Comparison of ENCODE assay signal across 8 cellular contexts in the genomic region with DNA sequence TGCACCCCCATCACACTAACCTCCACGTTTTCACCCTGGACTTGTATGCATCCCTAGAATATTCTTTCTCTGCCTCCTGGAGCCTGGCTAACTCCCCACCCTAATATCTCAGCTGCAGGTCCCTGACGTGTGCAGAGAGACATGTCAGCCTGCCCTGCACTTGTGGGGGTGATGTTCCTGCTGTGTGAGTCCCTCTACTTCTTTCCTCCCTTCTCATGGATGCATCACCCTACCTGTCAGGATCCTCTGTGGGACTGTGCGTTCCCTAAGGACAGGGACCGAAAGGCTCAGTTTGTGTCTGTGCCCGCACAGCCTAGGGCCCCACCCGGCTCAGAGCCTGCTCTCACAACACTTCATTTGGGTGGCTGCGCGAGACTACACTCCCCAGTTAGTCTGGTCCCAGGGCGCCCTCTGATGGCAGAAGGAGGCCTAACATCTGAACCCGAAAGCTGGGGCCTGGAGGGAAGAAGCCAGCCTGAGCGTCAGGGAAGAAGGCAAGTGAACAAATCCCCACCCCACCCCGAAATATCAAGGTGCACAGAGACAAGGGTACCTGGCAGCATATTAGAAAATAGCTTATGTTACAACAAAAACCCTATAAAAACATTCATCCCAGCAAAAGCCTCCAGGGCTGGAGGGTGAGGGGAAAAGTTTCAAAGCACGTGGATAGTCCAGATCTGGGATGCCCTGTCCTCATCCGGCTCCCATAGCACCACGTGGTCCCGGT. TPM values are rescaled to one million over a fixed set of nuclear protein-coding genes. Genes with fewer than 3 reads are reported as not detected.
DNase-seq lines count a peak whose midpoint lies in the region; ATAC-seq, FAIRE-seq and TF ChIP-seq lines count a peak whose summit lies in the region.

No MANE protein-coding gene starts in this region.

- ATAC-seq in HG02759 (IDR thresholded peaks at IDR 0.05; ENCODE audit: unreplicated experiment) (peak; percentile 43), HG03432 (IDR thresholded peaks at IDR 0.05; ENCODE audit: unreplicated experiment) (no peak)

- DNase-seq in DMS79 treated with DMSO at 0.1 percent for 48 hours (lab: John Stamatoyannopoulos, UW): peak; percentile 58
- peak; percentile 27 for DNase-seq in NCI-H345 treated with DMSO at 0.1 percent for 48 hours (lab: John Stamatoyannopoulos, UW; ENCODE audit: unreplicated experiment)
- DNase-seq in activated CD4-positive, CD25-positive, alpha-beta regulatory T cell (lab: John Stamatoyannopoulos, UW): peak; percentile 84 to 98 (median 88)
- peak; percentile 62 for DNase-seq in bronchial epithelial cell (ENCODE audit: low read depth)
- peak; percentile 32 for DNase-seq in kidney epithelial cell (ENCODE audit: low read depth)
- DNase-seq in stimulated activated CD4-positive, alpha-beta T cell treated with anti-CD3 and anti-CD28 coated beads, Interleukin-1b, Interleukin-23, amount 100 ng/mL, for 1 hour (ENCODE audit: low read depth in 2 of 2): peak; percentile 90 to 97

- H3K27me3 ChIP-seq in bronchial epithelial cell (ENCODE audit: control insufficient read depth, insufficient read depth, low read length): no peaks in the 10 kb centered on the region
- H3K27me3 ChIP-seq in kidney epithelial cell (ENCODE audit: control insufficient read depth, insufficient read depth, low read length): no peaks in the 10 kb centered on the region

- TF ChIP-seq CTCF in bronchial epithelial cell (IDR thresholded peaks at IDR 0.05; ENCODE audit: insufficient read depth, low read length, severe bottlenecking) (peak; percentile 89), kidney epithelial cell (IDR thresholded peaks at IDR 0.05; ENCODE audit: insufficient read depth, low read length, poor library complexity, severe bottlenecking) (peak; percentile 93)

- peak; percentile 72 for FAIRE-seq in bronchial epithelial cell (lab: Jason Lieb, UNC)

- H3K4me3 ChIP-seq in bronchial epithelial cell (ENCODE audit: low read depth, low read length) (no peak overlapping the region), kidney epithelial cell (ENCODE audit: low read depth, low read length) (no peak overlapping the region)

- H3K36me3 ChIP-seq in bronchial epithelial cell (ENCODE audit: control insufficient read depth, insufficient read depth, low read length): peaks cover 41% of the 10 kb centered on the region
- no peaks in the 10 kb centered on the region for H3K36me3 ChIP-seq in kidney epithelial cell (ENCODE audit: control insufficient read depth, insufficient read depth, low read length)

RNA-seq across cellular contexts. Expression of a gene that starts 3.7 kb away (rescaled TPM):
- total RNA-seq in bronchial epithelial cell: not detected in 2 replicates
- total RNA-seq in kidney epithelial cell: 1.2 TPM in 1 of 2 replicates, not detected in the other

RNA-seq across cellular contexts. Expression of a gene that starts 15.0 kb away (rescaled TPM):
- total RNA-seq in bronchial epithelial cell (2.6 and 3.1 TPM in 2 replicates), kidney epithelial cell (9.4 and 10.2 TPM in 2 replicates)

RNA-seq across cellular contexts. Expression of a gene that starts 32.5 kb away (rescaled TPM):
- 19.5 and 67.7 TPM in 2 replicates for total RNA-seq in bronchial epithelial cell
- total RNA-seq in kidney epithelial cell: 2.7 and 18.6 TPM in 2 replicates

RNA-seq across cellular contexts. Expression of a gene that starts 41.6 kb away (rescaled TPM):
- total RNA-seq in bronchial epithelial cell: 14.5 and 28.7 TPM in 2 replicates
- 113 and 133 TPM in 2 replicates for total RNA-seq in kidney epithelial cell

RNA-seq across cellular contexts. Expression of a gene that starts 51.1 kb away (rescaled TPM):
- total RNA-seq in bronchial epithelial cell: not detected in 2 replicates
- not detected in 2 replicates for total RNA-seq in kidney epithelial cell

Comparison
In these comparisons a context has a peak if more than half of its experiments do, and no peak if none do; other contexts are left out.
1. DNase-seq: peak in every context shown above with its lines; median percentile 94 in stimulated activated CD4-positive, alpha-beta T cell treated with anti-CD3 and anti-CD28 coated beads, Interleukin-1b, Interleukin-23, amount 100 ng/mL, for 1 hour; 88 in activated CD4-positive, CD25-positive, alpha-beta regulatory T cell; 62 in bronchial epithelial cell; 58 in DMS79 treated with DMSO at 0.1 percent for 48 hours; 32 in kidney epithelial cell; 27 in NCI-H345 treated with DMSO at 0.1 percent for 48 hours.